ENCODE assay signal across 9 cellular contexts in the genomic region with DNA sequence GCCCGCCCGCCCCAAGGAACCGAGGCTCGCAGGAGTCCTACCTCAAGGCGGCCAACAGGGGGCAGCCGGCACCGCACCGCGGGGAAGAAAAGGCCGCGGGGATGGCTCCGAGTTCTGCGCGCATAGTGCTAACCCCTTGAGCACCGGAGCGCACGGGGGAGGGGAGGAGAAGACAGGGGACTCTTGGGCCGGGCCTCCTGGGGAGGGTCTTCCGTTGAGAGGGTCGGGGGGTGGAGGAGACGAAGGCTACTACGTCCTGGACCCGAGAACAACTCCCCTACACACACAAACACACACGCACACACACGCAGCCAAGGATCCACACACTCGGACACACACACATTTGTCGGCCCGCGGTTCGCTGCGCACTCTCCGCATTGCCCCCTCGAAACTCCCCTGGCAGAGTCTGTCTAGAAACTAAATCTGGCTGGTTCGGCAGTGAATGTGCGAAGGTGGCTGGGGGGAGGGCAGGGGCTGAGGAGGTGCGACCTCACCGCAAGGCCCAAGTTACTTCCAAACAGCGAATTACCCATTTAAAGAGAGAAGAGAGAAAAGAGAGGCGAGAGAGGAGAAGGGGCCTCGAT. TPM values are rescaled to one million over a fixed set of nuclear protein-coding genes. Genes with fewer than 3 reads are reported as not detected.
DNase-seq lines count a peak whose midpoint lies in the region; ATAC-seq and TF ChIP-seq lines count a peak whose summit lies in the region.
"Had no signal": no experiment of that assay in that cellular context is flagged by ENCODE, and none has a peak within 500 bp of the region (broad histone marks: within the 10 kb centered on the region; RNA-seq: fewer than 3 reads in every experiment).

No MANE protein-coding gene starts in this region.

- H3K4me3 ChIP-seq in HUES6 (ENCODE audit: low read depth, low read length) (peak overlapping the region; percentile 79), SJSA1 (peak overlapping the region; percentile 66), dorsolateral prefrontal cortex (peak overlapping the region; percentile 35 to 84 (median 73)), liver (ENCODE audit: low read depth in 1 of 3, low read length in 3 of 3) (peak overlapping the region; percentile 77 to 88 (median 79))

- H3K9ac ChIP-seq in HUES6 (ENCODE audit: low read length) = peak overlapping the region; percentile 98
- peak overlapping the region; percentile 74 to 84 for H3K9ac ChIP-seq in liver (ENCODE audit: low read depth in 1 of 2, low read length in 2 of 2)

- H3K27me3 ChIP-seq in HUES6 (ENCODE audit: control insufficient read depth, insufficient read depth, low read length) (peaks cover 75% of the 10 kb centered on the region), SJSA1 (replicated peaks) (no peaks in the 10 kb centered on the region), dorsolateral prefrontal cortex (peaks cover 0 to 17% (median 0%) of the 10 kb centered on the region in 45 donors), liver (ENCODE audit: control insufficient read depth in 4 of 4, insufficient read depth in 4 of 4, low read length in 3 of 4) (no peaks in the 10 kb centered on the region)

- DNase-seq in DMS 273 (lab: John Stamatoyannopoulos, UW; ENCODE audit: unreplicated experiment) = peak; percentile 86
- DNase-seq in GM20000 (ENCODE audit: low spot score) = peak; percentile 92
- peak; percentile 73 to 79 for DNase-seq in SJSA1 (ENCODE audit: low read depth in 1 of 2, low spot score in 2 of 2)
- DNase-seq in dorsolateral prefrontal cortex = peak in 8 of 10 donors; percentile 57 to 82 (median 77)
- peak; percentile 70 for DNase-seq in stimulated activated CD8-positive, alpha-beta memory T cell treated with anti-CD3 and anti-CD28 coated beads, Interleukin-4, amount 100 ng/mL, for 48 hours

- peak overlapping the region; percentile 44; the same call in 1 of the 2 replicates for H3K27ac ChIP-seq in HUES6 (ENCODE audit: low read depth, low read length)
- H3K27ac ChIP-seq in SJSA1 = peak overlapping the region; percentile 78
- H3K27ac ChIP-seq in dorsolateral prefrontal cortex = peak overlapping the region in 22 of 59 donors; percentile 4 to 53 (median 38)
- H3K27ac ChIP-seq in liver (ENCODE audit: low read depth in 1 of 2, low read length in 2 of 2) = peak overlapping the region; percentile 93 to 96

- ATAC-seq in GM19467 (IDR thresholded peaks at IDR 0.05; ENCODE audit: unreplicated experiment) = no peak

- intact Hi-C loops in dorsolateral prefrontal cortex (cut with DNase I) = loop anchor here (2.0 to 5.0 kb wide), 5 partner anchors 262 to 767 kb away; no protein-coding TSS in a partner anchor

- H3K9me3 ChIP-seq in HUES6 (ENCODE audit: control insufficient read depth, insufficient read depth, low read depth, low read length) (no peaks in the 10 kb centered on the region), SJSA1 (replicated peaks) (no peaks in the 10 kb centered on the region), liver (ENCODE audit: control insufficient read depth in 4 of 4, low read length in 3 of 4) (no peaks in the 10 kb centered on the region)

- peak; percentile 51 for TF ChIP-seq CTCF in GM20000 (IDR thresholded peaks at IDR 0.05; ENCODE audit: extremely low read depth, missing control alignments)
- peak; percentile 51 to 93 (median 79) for TF ChIP-seq CTCF in dorsolateral prefrontal cortex (IDR thresholded peaks at IDR 0.05 in 54 of 56, conservative IDR thresholded peaks at IDR 0.05 in 2 of 56; ENCODE audit: low read depth in 1 of 56, partially characterized antibody in 56 of 56)
- TF ChIP-seq CTCF in liver (IDR thresholded peaks at IDR 0.05; ENCODE audit: low read depth, low read length, missing input control) = peak; percentile 64

- H3K4me1 ChIP-seq in HUES6 (ENCODE audit: control insufficient read depth, insufficient read depth, low read length) (peaks cover 35% of the 10 kb centered on the region), SJSA1 (replicated peaks) (peaks cover 13% of the 10 kb centered on the region), liver (ENCODE audit: control insufficient read depth in 4 of 4, insufficient read depth in 4 of 4, low read length in 3 of 4) (peaks cover 4 to 42% (median 20%) of the 10 kb centered on the region in 4 donors)

- H3K36me3 ChIP-seq in HUES6 (ENCODE audit: control insufficient read depth, insufficient read depth, low read length) (no peaks in the 10 kb centered on the region; the same call in 1 of the 2 replicates), SJSA1 (peaks cover 16% of the 10 kb centered on the region), liver (ENCODE audit: control insufficient read depth in 4 of 4, insufficient read depth in 3 of 4, low read depth in 1 of 4, low read length in 3 of 4) (no peaks in the 10 kb centered on the region)

- TF ChIP-seq RAD21 in liver (IDR thresholded peaks at IDR 0.05) = peak; percentile 83 to 86

- 3% methylated on average over 40 of the region's 40 CpGs for WGBS in liver

TF ChIP-seq in liver, 16 proteins besides CTCF, POLR2A, EP300 and RAD21:
- TF ChIP-seq FOXA2 (IDR thresholded peaks at IDR 0.05) = no peak
- TF ChIP-seq NR2F2 (IDR thresholded peaks at IDR 0.05) = no peak
- TF ChIP-seq YY1 (IDR thresholded peaks at IDR 0.05) = peak; percentile 33

RNA-seq across cellular contexts. Expression of a gene that starts 1.8 kb away (rescaled TPM):
- 18.6 and 18.8 TPM in 2 replicates for total RNA-seq in SJSA1 (2014; rRNA removed; shearing (Covaris generic))
- total RNA-seq in dorsolateral prefrontal cortex (10 to 100 TPM in 13 of 120 experiments, 1 to 10 TPM in 107; 3.3 to 13.3 (median 7.1) TPM), liver (1 to 10 TPM in 1 of 2 donors, under 1 TPM in 1; 0.79 to 1.3 TPM)
- under 1 TPM; 0.18 to 0.53 TPM for polyA plus RNA-seq in liver
- total RNA-seq: activated CD8-positive, alpha-beta memory T cell treated with anti-CD3 and anti-CD28 coated beads for 36 hours had no signal
